ENCODE assay signal across 9 cellular contexts in genomic region chr19:55146078-55146647, GRCh38. TPM values are rescaled to one million over a fixed set of nuclear protein-coding genes. Genes with fewer than 3 reads are reported as not detected.
A peak's percentile ranks its signal among the peaks of the same experiment; 100 is the strongest.
DNase-seq lines count a peak whose midpoint lies in the region; ATAC-seq and TF ChIP-seq lines count a peak whose summit lies in the region.
"Had no signal": no experiment of that assay in that cellular context is flagged by ENCODE, and none has a peak within 500 bp of the region (broad histone marks: within the 10 kb centered on the region; RNA-seq: fewer than 3 reads in every experiment).

No MANE protein-coding gene starts in this region.

- no peaks in the 10 kb centered on the region for H3K9me3 ChIP-seq in prostate gland

- WGBS in prostate gland: 2% methylated on average over 37 of the region's 38 CpGs

- DNase-seq in Daoy (ENCODE audit: low read depth) (peak; percentile 68), HuH-7 (ENCODE audit: low spot score) (peak; percentile 78), RPMI8226 (peak; percentile 64), foreskin melanocyte (peak; percentile 32), prostate gland (ENCODE audit: low spot score) (no peak)

- no peak overlapping the region for H3K27ac ChIP-seq in prostate gland

- ATAC-seq in GM21381 (IDR thresholded peaks at IDR 0.05; ENCODE audit: unreplicated experiment) (no peak), HG02763 (IDR thresholded peaks at IDR 0.05; ENCODE audit: unreplicated experiment) (no peak), HG03354 (IDR thresholded peaks at IDR 0.05; ENCODE audit: poor library complexity, severe bottlenecking, unreplicated experiment) (no peak)

- peaks cover 40% of the 10 kb centered on the region for H3K27me3 ChIP-seq in prostate gland (replicated peaks; ENCODE audit: insufficient read depth)

- intact Hi-C loops in prostate gland (cut with DNase I): no loop called here

- H3K4me3 ChIP-seq in prostate gland: no peak overlapping the region

- no peaks in the 10 kb centered on the region for H3K36me3 ChIP-seq in prostate gland

- no peak for TF ChIP-seq CTCF in prostate gland (IDR thresholded peaks at IDR 0.05)

- peaks cover 4% of the 10 kb centered on the region for H3K4me1 ChIP-seq in prostate gland (replicated peaks)

- no peak for TF ChIP-seq POLR2A in prostate gland (IDR thresholded peaks at IDR 0.05)

RNA-seq across cellular contexts. Expression of gene TNNT1, which starts 2.8 kb away (rescaled TPM):
- 22.5 and 23.9 TPM in 2 replicates for total RNA-seq in Daoy (2014; rRNA removed; shearing (Covaris generic))
- total RNA-seq in prostate gland: 10 to 100 TPM in 1 of 2 donors, 1 to 10 TPM in 1; 8.5 to 87.9 TPM
- total RNA-seq: activated CD8-positive, alpha-beta memory T cell treated with anti-CD3 and anti-CD28 coated beads for 36 hours had no signal

RNA-seq across cellular contexts. Expression of gene TNNI3, which starts 11.4 kb away (rescaled TPM):
- 0.80 TPM in 1 of 2 replicates, not detected in the other for total RNA-seq in Daoy (2014; rRNA removed; shearing (Covaris generic))
- total RNA-seq in prostate gland: 10 to 100 TPM in 1 of 2 donors, not detected in 1; 12.4 TPM
- total RNA-seq: activated CD8-positive, alpha-beta memory T cell treated with anti-CD3 and anti-CD28 coated beads for 36 hours had no signal

RNA-seq across cellular contexts. Expression of gene DNAAF3, which starts 20.2 kb away (rescaled TPM):
- total RNA-seq in Daoy (2014; rRNA removed; shearing (Covaris generic)): 3.1 and 7.1 TPM in 2 replicates
- 10 to 100 TPM in 1 of 2 donors, under 1 TPM in 1; 0.55 to 16.1 TPM for total RNA-seq in prostate gland
- total RNA-seq: activated CD8-positive, alpha-beta memory T cell treated with anti-CD3 and anti-CD28 coated beads for 36 hours had no signal

RNA-seq across cellular contexts. Expression of gene PPP1R12C, which starts 28.7 kb away (rescaled TPM):
- 41.5 and 44.2 TPM in 2 replicates for total RNA-seq in Daoy (2014; rRNA removed; shearing (Covaris generic))
- total RNA-seq in prostate gland: 100 to 1,000 TPM in 1 of 2 donors, 10 to 100 TPM in 1; 67.8 to 164 TPM

RNA-seq across cellular contexts. Expression of gene SYT5, which starts 33.9 kb away (rescaled TPM):
- total RNA-seq in Daoy (2014; rRNA removed; shearing (Covaris generic)): 0.12 TPM in 1 of 2 replicates, not detected in the other
- total RNA-seq in prostate gland: 1 to 10 TPM in 1 of 2 donors, not detected in 1; 4.3 TPM
- total RNA-seq: activated CD8-positive, alpha-beta memory T cell treated with anti-CD3 and anti-CD28 coated beads for 36 hours had no signal
